Comparison of ENCODE assay signal across 11 cellular contexts in genomic region chr2:20035961-20036666, GRCh38. TPM values are rescaled to one million over a fixed set of nuclear protein-coding genes. Genes with fewer than 3 reads are reported as not detected.
DNase-seq lines count a peak whose midpoint lies in the region; ATAC-seq and TF ChIP-seq lines count a peak whose summit lies in the region.
"Had no signal": no experiment of that assay in that cellular context is flagged by ENCODE, and none has a peak within 500 bp of the region (broad histone marks: within the 10 kb centered on the region; RNA-seq: fewer than 3 reads in every experiment).

No MANE protein-coding gene starts in this region.

- TF ChIP-seq CTCF in GM20000 (IDR thresholded peaks at IDR 0.05; ENCODE audit: extremely low read depth, missing control alignments): no peak

- H4K20me1 ChIP-seq in BLaER1: peaks cover 55% of the 10 kb centered on the region

- peaks cover 99% of the 10 kb centered on the region for H3K36me3 ChIP-seq in BLaER1

- H3K9ac ChIP-seq in BLaER1: no peak overlapping the region

- peak; percentile 23 for DNase-seq in SK-MEL-5 (ENCODE audit: low read depth, low spot score)
- peak; percentile 92 for DNase-seq in kidney tubule cell (ENCODE audit: low spot score)
- DNase-seq in EL: no peak
- no peak for DNase-seq in NCI-H748 (lab: John Stamatoyannopoulos, UW; ENCODE audit: unreplicated experiment)
- no peak for DNase-seq in foreskin melanocyte
- no peak for DNase-seq in GM20000 (ENCODE audit: low spot score)
- DNase-seq: immature natural killer cell, IMR-90, NCI-H748 treated with DMSO at 0.1 percent for 48 hours had no signal

- H3K27ac ChIP-seq in BLaER1: peak overlapping the region; percentile 78

- H3K4me2 ChIP-seq in BLaER1: peak overlapping the region; percentile 74

- H3K4me3 ChIP-seq in BLaER1: no peak overlapping the region

- no peaks in the 10 kb centered on the region for H3K27me3 ChIP-seq in BLaER1

- peaks cover 15% of the 10 kb centered on the region for H3K9me3 ChIP-seq in BLaER1

- ATAC-seq in GM18907 (IDR thresholded peaks at IDR 0.05; ENCODE audit: unreplicated experiment): peak; percentile 54

- peaks cover 30% of the 10 kb centered on the region for H3K4me1 ChIP-seq in BLaER1

- in situ Hi-C loops in SK-MEL-5 (cut with HindIII; ENCODE audit: low pct_unique_long_range_greater_than_20kb, low sequenced_read_pairs): no loop called here

RNA-seq across cellular contexts. Expression of gene LAPTM4A, which starts 15.3 kb away (rescaled TPM):
- total RNA-seq in SK-MEL-5 (2014; rRNA removed; shearing (Covaris generic)): 105 and 108 TPM in 2 replicates
- 226 and 249 TPM in 2 replicates for polyA plus RNA-seq in SK-MEL-5 (2015; cell fraction: cytosol; rRNA removed)
- polyA plus RNA-seq in SK-MEL-5 (2015; cell fraction: nucleus; rRNA removed): 38.1 and 62.3 TPM in 2 replicates

RNA-seq across cellular contexts. Expression of gene MATN3, which starts 23.6 kb away (rescaled TPM):
- total RNA-seq in SK-MEL-5 (2014; rRNA removed; shearing (Covaris generic)): 0.34 TPM in 1 of 2 replicates, not detected in the other
- polyA plus RNA-seq in SK-MEL-5 (2015; cell fraction: cytosol; rRNA removed): 0.39 and 0.87 TPM in 2 replicates
- polyA plus RNA-seq in SK-MEL-5 (2015; cell fraction: nucleus; rRNA removed): 0.17 TPM in 1 of 2 replicates, not detected in the other
- polyA plus RNA-seq: immature natural killer cell had no signal

RNA-seq across cellular contexts. Expression of gene WDR35, which starts 46.2 kb away (rescaled TPM):
- total RNA-seq in SK-MEL-5 (2014; rRNA removed; shearing (Covaris generic)): 19.5 and 20.1 TPM in 2 replicates
- 10.3 and 14.1 TPM in 2 replicates for polyA plus RNA-seq in SK-MEL-5 (2015; cell fraction: cytosol; rRNA removed)
- 72.4 and 84.1 TPM in 2 replicates for polyA plus RNA-seq in SK-MEL-5 (2015; cell fraction: nucleus; rRNA removed)

Comparison
In these comparisons a context has a peak if more than half of its experiments do, and no peak if none do; other contexts are left out.
1. DNase-seq: peak in SK-MEL-5 (single experiment) and kidney tubule cell (single experiment); none in EL (single experiment), NCI-H748 (single experiment), foreskin melanocyte (single experiment) and GM20000 (single experiment).